8 cellular contexts compared by ENCODE assay signal in the genomic region with DNA sequence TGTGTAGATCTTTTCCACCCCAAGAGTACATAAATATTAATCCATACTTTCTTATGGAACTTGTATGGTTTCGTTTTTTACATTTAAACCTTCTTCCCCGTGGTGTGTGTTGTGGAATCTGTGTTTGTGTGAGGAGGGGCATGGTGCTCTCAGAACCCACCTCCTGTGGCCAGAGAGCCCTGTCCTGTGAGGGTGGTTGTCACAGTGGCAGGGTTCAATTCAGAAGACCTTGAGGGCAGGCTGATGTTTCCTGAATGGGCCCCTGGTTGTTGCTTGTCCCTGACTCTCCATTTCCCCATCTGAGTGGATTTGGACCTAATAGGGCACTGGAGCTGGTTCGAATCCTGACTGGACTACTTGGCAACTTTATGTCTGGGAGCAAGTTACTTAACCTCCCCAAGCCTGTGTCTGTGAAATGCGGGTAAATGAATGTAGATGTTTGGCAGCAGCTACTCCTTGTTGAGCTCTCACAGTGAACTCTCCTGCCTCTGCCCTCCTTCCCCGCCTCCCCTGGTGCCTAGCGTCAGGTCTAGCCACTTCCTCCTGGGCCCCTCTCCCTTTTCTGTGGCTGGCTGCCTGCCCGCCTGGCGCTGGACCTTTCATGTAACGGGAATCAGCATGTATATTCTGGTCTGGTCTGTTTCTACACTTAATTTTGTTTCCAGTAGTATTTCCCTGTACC. TPM values are rescaled to one million over a fixed set of nuclear protein-coding genes. Genes with fewer than 3 reads are reported as not detected.
DNase-seq lines count a peak whose midpoint lies in the region; ATAC-seq and TF ChIP-seq lines count a peak whose summit lies in the region.

No MANE protein-coding gene starts in this region.

- no peaks in the 10 kb centered on the region for H3K9me3 Mint-ChIP-seq in activated naive CD4-positive, alpha-beta T cell treated with anti-CD3 and anti-CD28 coated beads for 36 hours

- H3K4me3 ChIP-seq in retinal pigment epithelial cell (ENCODE audit: low read length), result peak overlapping the region; percentile 88

- CTCF ChIA-PET in activated naive CD4-positive, alpha-beta T cell treated with anti-CD3 and anti-CD28 coated beads for 36 hours (lab: Charles Lee), result interaction anchor here (1.0 to 1.5 kb wide), 8 partner anchors 9 to 82 kb away, joined by 3 to 6 read pairs (median 4); partner anchors contain the start of gene MALAT1

- peak overlapping the region; percentile 99 for H3K27ac Mint-ChIP-seq in activated naive CD4-positive, alpha-beta T cell treated with anti-CD3 and anti-CD28 coated beads for 36 hours

- H3K36me3 Mint-ChIP-seq in activated naive CD4-positive, alpha-beta T cell treated with anti-CD3 and anti-CD28 coated beads for 36 hours (ENCODE audit: low read depth), result peaks cover 71% of the 10 kb centered on the region

- TF ChIP-seq CTCF in retinal pigment epithelial cell (conservative IDR thresholded peaks at IDR 0.05; ENCODE audit: low read depth, low read length), result no peak

- H3K4me3 Mint-ChIP-seq in activated naive CD4-positive, alpha-beta T cell treated with anti-CD3 and anti-CD28 coated beads for 36 hours, result peak overlapping the region; percentile 100

- no peaks in the 10 kb centered on the region for H3K27me3 Mint-ChIP-seq in activated naive CD4-positive, alpha-beta T cell treated with anti-CD3 and anti-CD28 coated beads for 36 hours (ENCODE audit: low read depth)

- DNase-seq in NCI-H1417 (lab: John Stamatoyannopoulos, UW) (peak in 2 of 3 experiments; percentile 12 to 52), NCI-H1417 treated with DMSO at 0.1 percent for 48 hours (lab: John Stamatoyannopoulos, UW) (no peak), NCI-H2029 treated with DMSO at 0.1 percent for 48 hours (lab: John Stamatoyannopoulos, UW) (peak; percentile 76), Right ventricle myocardium superior (peak; percentile 86), retinal pigment epithelial cell (ENCODE audit: low read depth) (no peak), midbrain (lab: John Stamatoyannopoulos, UW) (no peak)
- peak; percentile 77 for DNase-seq in activated naive CD4-positive, alpha-beta T cell treated with anti-CD3 and anti-CD28 coated beads for 36 hours

- ATAC-seq in Right ventricle myocardium superior (ENCODE audit: poor library complexity) (peak; percentile 13), GM19328 (IDR thresholded peaks at IDR 0.05; ENCODE audit: unreplicated experiment) (no peak)

- H3K4me1 Mint-ChIP-seq in activated naive CD4-positive, alpha-beta T cell treated with anti-CD3 and anti-CD28 coated beads for 36 hours (ENCODE audit: low read depth), result peaks cover 76% of the 10 kb centered on the region

- intact Hi-C loops in activated naive CD4-positive, alpha-beta T cell treated with anti-CD3 and anti-CD28 coated beads for 36 hours (cut with micrococcal nuclease), result loop anchor here (2.0 kb wide), 1 partner anchor 13 kb away; no protein-coding TSS in a partner anchor
- intact Hi-C loops in Right ventricle myocardium superior (cut with DNase I), result no loop called here

RNA-seq across cellular contexts. Expression of gene NEAT1, which starts 7.3 kb away (rescaled TPM):
- total RNA-seq in activated naive CD4-positive, alpha-beta T cell treated with anti-CD3 and anti-CD28 coated beads for 36 hours, result 100 to 1,000 TPM; 693 to 750 TPM
- total RNA-seq in Right ventricle myocardium superior, result 451 TPM

RNA-seq across cellular contexts. Expression of gene FRMD8, which starts 43.4 kb away (rescaled TPM):
- 10 to 100 TPM; 38.2 to 40.0 TPM for total RNA-seq in activated naive CD4-positive, alpha-beta T cell treated with anti-CD3 and anti-CD28 coated beads for 36 hours
- 8.6 TPM for total RNA-seq in Right ventricle myocardium superior

RNA-seq across cellular contexts. Expression of gene SLC25A45, which starts 47.4 kb away (rescaled TPM):
- 10 to 100 TPM; 10.4 to 12.1 TPM for total RNA-seq in activated naive CD4-positive, alpha-beta T cell treated with anti-CD3 and anti-CD28 coated beads for 36 hours
- 5.3 TPM for total RNA-seq in Right ventricle myocardium superior

Comparison
In these comparisons a context has a peak if more than half of its experiments do, and no peak if none do; other contexts are left out.
1. DNase-seq: peak in NCI-H1417 (2 of 3), NCI-H2029 treated with DMSO at 0.1 percent for 48 hours (single experiment), activated naive CD4-positive, alpha-beta T cell treated with anti-CD3 and anti-CD28 coated beads for 36 hours (single experiment) and Right ventricle myocardium superior (single experiment); none in NCI-H1417 treated with DMSO at 0.1 percent for 48 hours (single experiment), retinal pigment epithelial cell (single experiment) and midbrain (single experiment).